ENCODE assay signal across 13 cellular contexts in the genomic region with DNA sequence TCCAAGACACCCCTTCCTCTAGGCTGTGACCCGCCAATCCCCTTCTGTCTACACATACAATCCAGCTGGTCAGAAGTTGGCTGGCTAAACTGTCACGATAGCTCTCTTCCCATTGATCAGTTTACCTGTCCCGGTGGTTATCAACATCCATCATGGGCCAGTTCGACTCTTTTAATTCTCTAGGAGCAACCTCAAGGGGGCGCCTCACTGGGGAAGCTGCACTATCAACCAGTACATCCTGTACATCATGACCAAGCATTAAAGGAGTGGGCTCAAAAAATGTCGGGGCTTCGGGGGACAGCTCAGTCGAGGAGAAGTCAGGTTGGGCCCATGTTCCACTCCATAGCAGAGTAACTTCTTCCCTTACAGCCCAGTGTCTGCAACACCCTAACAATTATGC. TPM values are rescaled to one million over a fixed set of nuclear protein-coding genes. Genes with fewer than 3 reads are reported as not detected.
A peak's percentile ranks its signal among the peaks of the same experiment; 100 is the strongest.
DNase-seq lines count a peak whose midpoint lies in the region; ATAC-seq and TF ChIP-seq lines count a peak whose summit lies in the region.
"Had no signal": no experiment of that assay in that cellular context is flagged by ENCODE, and none has a peak within 500 bp of the region (broad histone marks: within the 10 kb centered on the region; RNA-seq: fewer than 3 reads in every experiment).

No MANE protein-coding gene starts in this region.

- ATAC-seq in Panc1 (no peak), HG03521 (IDR thresholded peaks at IDR 0.05; ENCODE audit: unreplicated experiment) (no peak), GM18520 (IDR thresholded peaks at IDR 0.05; ENCODE audit: unreplicated experiment) (no peak)

- H3K27me3 ChIP-seq in AG04450 (ENCODE audit: control insufficient read depth, insufficient read depth, low read length) (no peaks in the 10 kb centered on the region), Panc1 (ENCODE audit: control insufficient read depth, insufficient read depth, low read length) (no peaks in the 10 kb centered on the region)

- DNase-seq in AG04450 (ENCODE audit: low read depth, low spot score) (no peak), ELR (ENCODE audit: low read depth) (peak; percentile 6), Panc1 (ENCODE audit: low read depth, low spot score) (no peak), fibroblast of mammary gland (ENCODE audit: low read depth) (no peak), KG1 (lab: John Stamatoyannopoulos, UW) (no peak), NCI-H1436 treated with DMSO at 0.1 percent for 48 hours (lab: John Stamatoyannopoulos, UW) (no peak)
- DNase-seq: activated B cell treated with CpG ODN at 0.5 μM for 24 hours, COR-L47, hippocampal formation, NCI-H2171, RPMI8226 had no signal

- H3K4me1 ChIP-seq in Panc1 (ENCODE audit: control insufficient read depth, insufficient read depth, low read length), result no peaks in the 10 kb centered on the region

- intact Hi-C loops in Panc1 (cut with micrococcal nuclease; ENCODE audit: unreplicated experiment), result no loop called here

- H3K36me3 ChIP-seq in Panc1 (ENCODE audit: control insufficient read depth, insufficient read depth, low read length), result no peaks in the 10 kb centered on the region

- TF ChIP-seq CTCF in AG04450 (IDR thresholded peaks at IDR 0.05; ENCODE audit: low read depth, low read length), result peak; percentile 4; the same call in 1 of the 2 replicates
- peak; percentile 44 for TF ChIP-seq CTCF in Panc1 (IDR thresholded peaks at IDR 0.05)
- TF ChIP-seq CTCF in fibroblast of mammary gland (conservative IDR thresholded peaks at IDR 0.05; ENCODE audit: control insufficient read depth, insufficient read depth, low read depth, low read length), result peak; percentile 3

- POLR2A ChIA-PET in AG04450 (lab: Yijun Ruan, JAX), result no interaction called here
- POLR2A ChIA-PET in Panc1 (lab: Charles Lee), result no interaction called here

- in situ Hi-C loops in Panc1 (cut with HindIII; ENCODE audit: low pct_unique_long_range_greater_than_20kb, low sequenced_read_pairs), result no loop called here

- H3K9me3 ChIP-seq in AG04450 (ENCODE audit: control insufficient read depth, insufficient read depth, low read length), result no peaks in the 10 kb centered on the region
- H3K9me3 ChIP-seq in Panc1 (ENCODE audit: control insufficient read depth, insufficient read depth, low read depth, low read length), result no peaks in the 10 kb centered on the region

- H3K4me3 ChIP-seq in AG04450 (ENCODE audit: low read depth, low read length) (no peak overlapping the region), Panc1 (ENCODE audit: low read depth in 2 of 2, low read length in 2 of 2) (no peak overlapping the region), fibroblast of mammary gland (ENCODE audit: control insufficient read depth, low read depth, low read length) (no peak overlapping the region)

- BruUV-seq in Panc1 (replicated peaks; lab: Mats Ljungman, UMichigan), result no TSS peak

- CTCF ChIA-PET in AG04450 (lab: Charles Lee), result interaction anchor here (1.3 kb wide), 1 partner anchor 225 kb away, joined by 3 read pairs; no protein-coding TSS in a partner anchor
- CTCF ChIA-PET in Panc1 (lab: Charles Lee), result interaction anchor here (1.0 kb wide), 1 partner anchor 88 kb away, joined by 3 read pairs; no protein-coding TSS in a partner anchor

- H3K27ac ChIP-seq in AG04450 (ENCODE audit: low read depth, low read length) (no peak overlapping the region), Panc1 (ENCODE audit: low read length) (no peak overlapping the region)

RNA-seq across cellular contexts. Expression of a gene that starts 53.2 kb away (rescaled TPM):
- polyA plus RNA-seq in AG04450 (2011; rRNA removed), result 25.3 and 33.2 TPM in 2 replicates
- 47.4 and 59.1 TPM in 2 replicates for polyA minus RNA-seq in AG04450 (2011; rRNA and poly(A)+ RNA removed)
- total RNA-seq in Panc1 (2021; ENCODE audit: unreplicated experiment), result 40.7 TPM
- 22.5 TPM for polyA plus RNA-seq in Panc1 (2012; ENCODE audit: insufficient read length)
